1 cellular context compared by ENCODE assay signal in genomic region chr1:19311931-19312781, GRCh38.
TF ChIP-seq lines count a peak whose summit lies in the region.

Gene AKR7A2, minus strand, starts transcription at chr1:19312144. Its CDS starts 20 bp downstream, at chr1:19312124.
Gene SLC66A1, plus strand, starts transcription at chr1:19312326. Its CDS starts 5,352 bp downstream, at chr1:19317678.

TF ChIP-seq in HepG2, 621 proteins besides CTCF, POLR2A, EP300 and RAD21 (continued from another document and continues in another):
- TF ChIP-seq ZBTB43 (CRISPR knock-in tag; conservative IDR thresholded peaks at IDR 0.05) (peak; percentile 38; the same call in 1 of the 2 replicates), ZFP90 (CRISPR knock-in tag; IDR thresholded peaks at IDR 0.05; ENCODE audit: borderline replicate concordance) (0 out of 2 replicates have a peak, but pooled peaks have one; percentile 30), SOX6 (IDR thresholded peaks at IDR 0.05) (no peak), SOX6 (CRISPR knock-in tag; IDR thresholded peaks at IDR 0.05) (no peak), SRSF9 (IDR thresholded peaks at IDR 0.05; ENCODE audit: borderline replicate concordance, insufficient read depth, low read depth, low read length, poor library complexity, severe bottlenecking) (no peak), KLF6 (CRISPR knock-in tag; IDR thresholded peaks at IDR 0.05) (no peak), SIN3B (IDR thresholded peaks at IDR 0.05; ENCODE audit: low read length) (no peak), ZNF567 (CRISPR knock-in tag; IDR thresholded peaks at IDR 0.05; ENCODE audit: borderline replicate concordance) (no peak), AHDC1 (CRISPR knock-in tag; IDR thresholded peaks at IDR 0.05; ENCODE audit: borderline replicate concordance) (no peak; the same call in 1 of the 2 replicates), ZNF350 (CRISPR knock-in tag; IDR thresholded peaks at IDR 0.05; ENCODE audit: borderline replicate concordance, low read depth) (no peak; the same call in 1 of the 2 replicates), ZNF784 (CRISPR knock-in tag; IDR thresholded peaks at IDR 0.05; ENCODE audit: borderline replicate concordance) (peak; percentile 64; the same call in 1 of the 2 replicates), ZNF234 (CRISPR knock-in tag; conservative IDR thresholded peaks at IDR 0.05) (no peak), RAD51 (IDR thresholded peaks at IDR 0.05; ENCODE audit: borderline replicate concordance) (no peak), ZNF431 (CRISPR knock-in tag; IDR thresholded peaks at IDR 0.05; ENCODE audit: borderline replicate concordance, low read depth) (peak; percentile 87), RBM39 (IDR thresholded peaks at IDR 0.05; ENCODE audit: low read depth, low read length, poor library complexity, severe bottlenecking) (peak; percentile 51), ZNF256 (CRISPR knock-in tag; conservative IDR thresholded peaks at IDR 0.05) (no peak), REST (IDR thresholded peaks at IDR 0.05; ENCODE audit: borderline replicate concordance in 1 of 2, low read depth in 1 of 2, low read length in 2 of 2) (no peak), NR2F6 (IDR thresholded peaks at IDR 0.05) (no peak), NR2F6 (CRISPR knock-in tag; IDR thresholded peaks at IDR 0.05) (no peak), YEATS4 (CRISPR knock-in tag; IDR thresholded peaks at IDR 0.05; ENCODE audit: borderline replicate concordance) (peak; percentile 86; the same call in 1 of the 2 replicates), HOMEZ (CRISPR knock-in tag; IDR thresholded peaks at IDR 0.05; ENCODE audit: low read depth) (no peak), NKX3-1 (CRISPR knock-in tag; IDR thresholded peaks at IDR 0.05) (peak; percentile 49; the same call in 1 of the 2 replicates), THAP11 (CRISPR knock-in tag; IDR thresholded peaks at IDR 0.05) (peak; percentile 67; the same call in 1 of the 2 replicates), GABPA (IDR thresholded peaks at IDR 0.05; ENCODE audit: low read depth, low read length) (no peak), GABPA (CRISPR knock-in tag; IDR thresholded peaks at IDR 0.05; ENCODE audit: low read depth) (no peak), AGO2 (optimal IDR thresholded peaks at IDR 0.05; ENCODE audit: low read depth, low read length) (peak; percentile 66), KIAA2018 (CRISPR knock-in tag; IDR thresholded peaks at IDR 0.05; ENCODE audit: borderline replicate concordance) (no peak), PBX3 (CRISPR knock-in tag; IDR thresholded peaks at IDR 0.05; ENCODE audit: borderline replicate concordance) (no peak), NPAS2 (CRISPR knock-in tag; IDR thresholded peaks at IDR 0.05; ENCODE audit: borderline replicate concordance) (no peak), ZNF569 (CRISPR knock-in tag; IDR thresholded peaks at IDR 0.05; ENCODE audit: borderline replicate concordance) (no peak), CREB1 (IDR thresholded peaks at IDR 0.05) (no peak), CREB1 (CRISPR knock-in tag; IDR thresholded peaks at IDR 0.05) (no peak)
